8 cellular contexts compared by ENCODE assay signal in genomic region chr3:13419356-13420050, GRCh38. TPM values are rescaled to one million over a fixed set of nuclear protein-coding genes. Genes with fewer than 3 reads are reported as not detected.
DNase-seq lines count a peak whose midpoint lies in the region; ATAC-seq and TF ChIP-seq lines count a peak whose summit lies in the region.

No MANE protein-coding gene starts in this region.

- H2AFZ ChIP-seq in parathyroid adenoma = peak overlapping the region; percentile 84

- H3K9me3 ChIP-seq in cardiac muscle cell (ENCODE audit: low read depth) (no peaks in the 10 kb centered on the region), parathyroid adenoma (ENCODE audit: control insufficient read depth, low read length) (no peaks in the 10 kb centered on the region), upper lobe of right lung (no peaks in the 10 kb centered on the region)

- H3K4me3 ChIP-seq in cardiac muscle cell (peak overlapping the region; percentile 40), parathyroid adenoma (ENCODE audit: low read depth, low read length) (peak overlapping the region; percentile 63), upper lobe of right lung (peak overlapping the region; percentile 62)

- H3K36me3 ChIP-seq in cardiac muscle cell (no peaks in the 10 kb centered on the region), parathyroid adenoma (ENCODE audit: control insufficient read depth, insufficient read depth, low read length) (no peaks in the 10 kb centered on the region), upper lobe of right lung (no peaks in the 10 kb centered on the region)

- TF ChIP-seq CTCF in cardiac muscle cell (IDR thresholded peaks at IDR 0.05; ENCODE audit: low read depth, low read length) = no peak
- TF ChIP-seq CTCF in parathyroid adenoma (IDR thresholded peaks at IDR 0.05) = peak; percentile 19
- TF ChIP-seq CTCF in upper lobe of right lung (IDR thresholded peaks at IDR 0.05) = no peak

- H3K9ac ChIP-seq in parathyroid adenoma = peak overlapping the region; percentile 49

- peak; percentile 34 for ATAC-seq in HG02981 (IDR thresholded peaks at IDR 0.05; ENCODE audit: unreplicated experiment)
- peak; percentile 79 for ATAC-seq in upper lobe of right lung

- H3K4me1 ChIP-seq in cardiac muscle cell (ENCODE audit: low read depth) = no peaks in the 10 kb centered on the region
- no peaks in the 10 kb centered on the region for H3K4me1 ChIP-seq in parathyroid adenoma
- H3K4me1 ChIP-seq in upper lobe of right lung = peaks cover 28% of the 10 kb centered on the region

- DNase-seq in NCI-H1417 (lab: John Stamatoyannopoulos, UW) = peak; percentile 33 to 76 (median 69)
- DNase-seq in NCI-H1417 treated with DMSO at 0.1 percent for 48 hours (lab: John Stamatoyannopoulos, UW) = no peak
- DNase-seq in NOMO-1 treated with DMSO at 0.1 percent for 48 hours (lab: John Stamatoyannopoulos, UW; ENCODE audit: unreplicated experiment) = peak; percentile 33
- DNase-seq in activated effector memory CD4-positive, alpha-beta T cell treated with anti-CD3 and anti-CD28 coated beads, Interleukin-2, amount 50 U/mL, for 16 hours = peak; percentile 88
- DNase-seq in cardiac muscle cell (ENCODE audit: low read depth in 1 of 2, low spot score in 1 of 2) = peak in 1 of 2 donors; percentile 75
- DNase-seq in upper lobe of right lung = peak; percentile 86

- H3K27me3 ChIP-seq in cardiac muscle cell (peaks cover 10% of the 10 kb centered on the region), parathyroid adenoma (ENCODE audit: control insufficient read depth, insufficient read depth, low read length) (no peaks in the 10 kb centered on the region), upper lobe of right lung (no peaks in the 10 kb centered on the region)

- H3K79me2 ChIP-seq in parathyroid adenoma = peaks cover 18% of the 10 kb centered on the region

- intact Hi-C loops in upper lobe of right lung (cut with DNase I) = no loop called here

- no peak overlapping the region for H3K27ac ChIP-seq in cardiac muscle cell
- H3K27ac ChIP-seq in parathyroid adenoma = peak overlapping the region; percentile 31
- peak overlapping the region; percentile 65 for H3K27ac ChIP-seq in upper lobe of right lung

- H3K4me2 ChIP-seq in parathyroid adenoma (ENCODE audit: low read length) = peak overlapping the region; percentile 95

RNA-seq across cellular contexts. Expression of gene NUP210, which starts 0.6 kb away (rescaled TPM):
- total RNA-seq in cardiac muscle cell (24.2 and 41.9 TPM in 2 replicates), upper lobe of right lung (19.8 TPM)
- polyA plus RNA-seq in cardiac muscle cell = 23.7 and 28.6 TPM in 2 replicates
